In the genomic region with DNA sequence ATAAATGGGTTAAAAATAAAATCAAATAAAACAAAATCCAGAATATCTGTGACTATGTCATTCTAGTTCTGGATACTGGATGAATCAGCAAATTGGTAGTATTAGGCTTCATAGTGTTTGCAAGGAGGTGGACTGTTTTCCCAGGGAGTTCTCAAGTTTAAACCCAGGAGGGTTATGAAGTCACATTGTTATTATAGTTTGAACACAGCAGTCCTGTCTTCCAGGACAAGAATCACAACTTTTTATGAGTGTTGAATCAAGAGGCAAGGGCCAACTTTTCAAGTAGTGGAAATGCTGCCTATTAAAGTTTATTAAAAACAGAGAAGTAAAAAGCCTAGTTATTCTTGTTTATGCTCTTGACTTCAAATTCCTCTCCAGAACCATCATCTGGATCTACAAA, we compare ENCODE assay signal across 30 cellular contexts.
"Had no signal": no experiment of that assay in that cellular context is flagged by ENCODE, and none has a peak within 500 bp of the region (broad histone marks: within the 10 kb centered on the region; RNA-seq: fewer than 3 reads in every experiment).

No MANE protein-coding gene starts in this region.

- H3K27ac ChIP-seq: brain microvascular endothelial cell, coronary artery, dorsolateral prefrontal cortex, esophagus muscularis mucosa, gastroesophageal sphincter, WERI-Rb-1 had no signal

- H3K4me3 ChIP-seq: coronary artery, dorsolateral prefrontal cortex, esophagus muscularis mucosa, gastroesophageal sphincter had no signal

- H3K27me3 ChIP-seq: brain microvascular endothelial cell, dorsolateral prefrontal cortex, esophagus muscularis mucosa, gastroesophageal sphincter had no signal

- ATAC-seq: activated CD4-positive, CD25-positive, alpha-beta regulatory T cell treated with anti-CD3 and anti-CD28 coated beads, Interleukin-2, amount 50 U/mL, for 24 hours; activated CD8-positive, alpha-beta T cell treated with anti-CD3 and anti-CD28 coated beads for 36 hours; activated T-cell treated with anti-CD3 and anti-CD28 coated beads, Interleukin-2, amount 50 U/mL, for 4 hours; activated T-helper 17 cell treated with anti-CD3 and anti-CD28 coated beads, Interleukin-2, amount 50 U/mL, for 72 hours; gastroesophageal sphincter; T-helper 17 cell had no signal

- H3K4me1 ChIP-seq: esophagus muscularis mucosa, gastroesophageal sphincter had no signal

- FAIRE-seq: astrocyte, bronchial epithelial cell had no signal

- DNase-seq: activated B cell treated with CpG ODN at 0.5 μM for 24 hours; activated CD4-positive, alpha-beta T cell treated with anti-CD3 and anti-CD28 coated beads for 48 hours; activated CD4-positive, alpha-beta T cell treated with anti-CD3 and anti-CD28 coated beads, Interleukin-2, amount 50 U/mL, for 1 hour; activated CD4-positive, alpha-beta T cell treated with anti-CD3 and anti-CD28 coated beads, Interleukin-2, amount 50 U/mL, for 48 hours; activated CD8-positive, alpha-beta memory T cell treated with anti-CD3 and anti-CD28 coated beads for 24 hours; activated CD8-positive, alpha-beta T cell treated with anti-CD3 and anti-CD28 coated beads for 36 hours; activated effector memory CD4-positive, alpha-beta T cell treated with Interleukin-2 at 50 U/mL for 16 hours; activated gamma-delta T cell treated with Interleukin-2 at 50 U/mL for 16 hours; activated naive CD4-positive, alpha-beta T cell treated with anti-CD3 and anti-CD28 coated beads, Interleukin-2, amount 50 U/mL, for 16 hours; activated naive CD4-positive, alpha-beta T cell treated with Interleukin-2 at 50 U/mL for 16 hours; activated T-cell treated with anti-CD3 and anti-CD28 coated beads, Interleukin-2, amount 50 U/mL, for 4 hours; amniotic stem cell; anterior cingulate cortex; brain microvascular endothelial cell; dorsolateral prefrontal cortex; effector memory CD4-positive, alpha-beta T cell; endodermal cell; erythroblast; foreskin melanocyte; T-helper 1 cell; T-helper 17 cell; T1000; WERI-Rb-1 had no signal

- H3K36me3 ChIP-seq: brain microvascular endothelial cell, esophagus muscularis mucosa, gastroesophageal sphincter, WERI-Rb-1 had no signal
